Comparison of ENCODE assay signal across 27 cellular contexts in the genomic region with DNA sequence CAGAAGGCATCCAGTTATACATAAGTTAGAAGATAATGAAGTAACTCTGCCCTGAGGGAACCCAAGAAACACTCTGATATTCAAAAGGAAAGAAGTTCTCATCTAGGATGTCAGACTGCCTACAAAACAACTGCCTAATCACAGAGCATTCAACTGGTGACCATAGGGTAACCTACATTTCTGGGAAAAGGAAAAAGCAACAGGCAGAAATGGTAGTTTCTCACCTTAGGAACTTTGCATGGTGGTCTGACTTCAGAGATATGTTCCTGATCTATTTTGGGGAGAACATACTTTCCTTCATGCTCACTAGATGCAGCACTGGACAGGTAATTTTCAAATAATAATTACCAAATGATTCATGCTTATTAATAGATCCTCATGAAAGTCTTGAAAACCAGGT. TPM values are rescaled to one million over a fixed set of nuclear protein-coding genes. Genes with fewer than 3 reads are reported as not detected.
"Had no signal": no experiment of that assay in that cellular context is flagged by ENCODE, and none has a peak within 500 bp of the region (broad histone marks: within the 10 kb centered on the region; RNA-seq: fewer than 3 reads in every experiment).

No MANE protein-coding gene starts in this region.

- H3K4me2 ChIP-seq: neural progenitor cell had no signal

- DNase-seq: activated CD4-positive, alpha-beta memory T cell treated with anti-CD3 and anti-CD28 coated beads, Interleukin-2, amount 10 ng/mL, durations not matched to agents 7 days and 5 days; activated CD4-positive, alpha-beta T cell treated with anti-CD3 and anti-CD28 coated beads for 1 hour; activated CD4-positive, alpha-beta T cell treated with anti-CD3 and anti-CD28 coated beads, Interleukin-2, amount 10 ng/mL, durations not matched to agents 7 days and 5 days; activated CD8-positive, alpha-beta memory T cell treated with anti-CD3 and anti-CD28 coated beads, Interleukin-2, amount 50 U/mL, for 48 hours; activated gamma-delta T cell; activated T-cell treated with anti-CD3 and anti-CD28 coated beads, Interleukin-2, amount 50 U/mL, for 24 hours; anterior cingulate cortex; cerebellar nuclear complex; cortex of kidney; effector memory CD8-positive, alpha-beta T cell; foreskin fibroblast; head of caudate nucleus; hippocampal formation; kidney; natural killer cell; occipital lobe; psoas muscle; stimulated activated CD4-positive, alpha-beta T cell treated with anti-CD3 and anti-CD28 coated beads, Interleukin-15, amount 100 ng/mL, for 24 hours; stimulated activated CD4-positive, alpha-beta T cell treated with anti-CD3 and anti-CD28 coated beads, Interleukin-2, amount 100 ng/mL, for 24 hours; stimulated activated naive B cell treated with anti-CD40 and anti-IgM and Interleukin-4, amounts not matched to agents 10 μg/mL and 1 μg/mL and 100 μg/mL, for 72 hours; T-helper 9 cell had no signal

- H3K79me2 ChIP-seq: parathyroid adenoma had no signal

- H3K9ac ChIP-seq: neural progenitor cell, parathyroid adenoma had no signal

- H3K27ac Mint-ChIP-seq: activated CD4-positive, alpha-beta memory T cell treated with anti-CD3 and anti-CD28 coated beads, Interleukin-2, amount 10 ng/mL, durations not matched to agents 7 days and 5 days; activated CD4-positive, alpha-beta T cell treated with anti-CD3 and anti-CD28 coated beads, Interleukin-2, amount 10 ng/mL, durations not matched to agents 7 days and 5 days; activated naive CD4-positive, alpha-beta T cell treated with anti-CD3 and anti-CD28 coated beads, Interleukin-2, amount 50 U/mL, for 24 hours; activated T-cell treated with anti-CD3 and anti-CD28 coated beads, Interleukin-2, amount 50 U/mL, for 24 hours; effector memory CD8-positive, alpha-beta T cell; memory B cell; natural killer cell; neural progenitor cell; stimulated activated naive B cell treated with anti-CD40 and anti-IgM and Interleukin-4, amounts not matched to agents 10 μg/mL and 1 μg/mL and 100 μg/mL, for 72 hours; T-helper 1 cell treated with Interleukin-12 subunit alpha and Interleukin-12 subunit beta and Interleukin-4 antibody, amounts not matched to agents 30 μg/mL and 1 μg/mL, for 36 hours had no signal

- H3K27me3 ChIP-seq: tibial nerve had no signal

- H3K36me3 ChIP-seq: neural progenitor cell, tibial nerve had no signal

- H3K27ac ChIP-seq: neural progenitor cell, parathyroid adenoma, psoas muscle, tibial nerve had no signal

- H3K9me3 ChIP-seq: psoas muscle, tibial nerve had no signal

- H3K4me1 Mint-ChIP-seq: memory B cell; natural killer cell; stimulated activated naive B cell treated with anti-CD40 and anti-IgM and Interleukin-4, amounts not matched to agents 10 μg/mL and 1 μg/mL and 100 μg/mL, for 72 hours had no signal

- H3K4me1 ChIP-seq: psoas muscle had no signal

- H3K4me3 ChIP-seq: neural progenitor cell, psoas muscle, tibial nerve had no signal

- ATAC-seq: effector memory CD8-positive, alpha-beta T cell; natural killer cell; psoas muscle; stimulated activated naive B cell treated with anti-CD40 and anti-IgM and Interleukin-4, amounts not matched to agents 10 μg/mL and 1 μg/mL and 100 μg/mL, for 72 hours had no signal

- H3K4me3 Mint-ChIP-seq: activated CD4-positive, alpha-beta memory T cell treated with anti-CD3 and anti-CD28 coated beads, Interleukin-2, amount 10 ng/mL, durations not matched to agents 7 days and 5 days; activated CD4-positive, alpha-beta T cell treated with anti-CD3 and anti-CD28 coated beads, Interleukin-2, amount 10 ng/mL, durations not matched to agents 7 days and 5 days; activated naive CD4-positive, alpha-beta T cell treated with anti-CD3 and anti-CD28 coated beads, Interleukin-2, amount 50 U/mL, for 24 hours; activated T-cell treated with anti-CD3 and anti-CD28 coated beads, Interleukin-2, amount 50 U/mL, for 24 hours; effector memory CD8-positive, alpha-beta T cell; memory B cell; natural killer cell; neural progenitor cell; stimulated activated naive B cell treated with anti-CD40 and anti-IgM and Interleukin-4, amounts not matched to agents 10 μg/mL and 1 μg/mL and 100 μg/mL, for 72 hours; T-helper 1 cell treated with Interleukin-12 subunit alpha and Interleukin-12 subunit beta and Interleukin-4 antibody, amounts not matched to agents 30 μg/mL and 1 μg/mL, for 36 hours had no signal

- H2AFZ ChIP-seq: neural progenitor cell, parathyroid adenoma had no signal

- H3K27me3 Mint-ChIP-seq: activated naive CD4-positive, alpha-beta T cell treated with anti-CD3 and anti-CD28 coated beads, Interleukin-2, amount 50 U/mL, for 24 hours; activated T-cell treated with anti-CD3 and anti-CD28 coated beads, Interleukin-2, amount 50 U/mL, for 24 hours; effector memory CD8-positive, alpha-beta T cell; memory B cell; stimulated activated naive B cell treated with anti-CD40 and anti-IgM and Interleukin-4, amounts not matched to agents 10 μg/mL and 1 μg/mL and 100 μg/mL, for 72 hours had no signal

- H3K36me3 Mint-ChIP-seq: activated naive CD4-positive, alpha-beta T cell treated with anti-CD3 and anti-CD28 coated beads, Interleukin-2, amount 50 U/mL, for 24 hours; natural killer cell had no signal

- H3K9me3 Mint-ChIP-seq: activated CD4-positive, alpha-beta memory T cell treated with anti-CD3 and anti-CD28 coated beads, Interleukin-2, amount 10 ng/mL, durations not matched to agents 7 days and 5 days; activated CD4-positive, alpha-beta T cell treated with anti-CD3 and anti-CD28 coated beads, Interleukin-2, amount 10 ng/mL, durations not matched to agents 7 days and 5 days; activated naive CD4-positive, alpha-beta T cell treated with anti-CD3 and anti-CD28 coated beads, Interleukin-2, amount 50 U/mL, for 24 hours; activated T-cell treated with anti-CD3 and anti-CD28 coated beads, Interleukin-2, amount 50 U/mL, for 24 hours; effector memory CD8-positive, alpha-beta T cell; memory B cell; natural killer cell; neural progenitor cell; stimulated activated naive B cell treated with anti-CD40 and anti-IgM and Interleukin-4, amounts not matched to agents 10 μg/mL and 1 μg/mL and 100 μg/mL, for 72 hours; T-helper 1 cell treated with Interleukin-12 subunit alpha and Interleukin-12 subunit beta and Interleukin-4 antibody, amounts not matched to agents 30 μg/mL and 1 μg/mL, for 36 hours had no signal

RNA-seq across cellular contexts. Expression of gene RNF43, which starts 16.5 kb away (rescaled TPM):
- total RNA-seq: activated CD4-positive, alpha-beta memory T cell treated with anti-CD3 and anti-CD28 coated beads, Interleukin-2, amount 10 ng/mL, durations not matched to agents 7 days and 5 days had no signal
